In the genomic region with DNA sequence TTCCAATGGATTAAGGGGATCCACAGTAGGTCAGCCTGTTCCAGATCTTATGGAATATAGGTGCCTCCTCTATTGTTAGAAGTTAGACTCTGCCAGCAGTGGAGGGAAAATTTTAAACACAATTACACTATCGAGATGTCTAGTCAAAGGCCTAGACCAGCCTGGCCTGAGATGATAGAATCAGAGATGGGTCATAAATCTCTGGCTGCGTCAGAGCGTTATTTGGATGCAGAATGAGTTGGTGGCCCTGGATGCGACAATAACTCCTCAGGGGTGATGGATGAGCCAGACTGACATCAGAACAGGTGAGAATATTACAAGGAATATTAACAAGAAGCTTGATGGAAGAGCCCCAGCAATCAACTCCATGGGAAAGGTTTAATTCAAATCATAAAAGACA, we compare ENCODE assay signal across 24 cellular contexts.
"Had no signal": no experiment of that assay in that cellular context is flagged by ENCODE, and none has a peak within 500 bp of the region (broad histone marks: within the 10 kb centered on the region; RNA-seq: fewer than 3 reads in every experiment).

No MANE protein-coding gene starts in this region.

- H3K27ac ChIP-seq: colonic mucosa, epithelial cell of prostate, esophagus squamous epithelium, gastrocnemius medialis, heart right ventricle, left lung, lower lobe of right lung had no signal

- H3K4me3 ChIP-seq: colonic mucosa, esophagus squamous epithelium, gastrocnemius medialis, heart right ventricle, left lung, lower lobe of right lung, mucosa of descending colon had no signal

- H3K9me3 ChIP-seq: colonic mucosa, esophagus squamous epithelium, gastrocnemius medialis, heart right ventricle, left lung, lower lobe of right lung had no signal

- DNase-seq: colonic mucosa; cortex of kidney; effector CD8-positive, alpha-beta T cell; effector memory CD8-positive, alpha-beta T cell; endodermal cell; erythroblast; esophagus squamous epithelium; foreskin fibroblast; foreskin melanocyte; gastrocnemius medialis; glutamatergic neuron; head of caudate nucleus; heart right ventricle; hippocampal formation; left cardiac atrium; left lung; left ventricle myocardium superior; lower lobe of right lung; mesenchymal stem cell; mucosa of descending colon had no signal

- H3K4me1 ChIP-seq: colonic mucosa, esophagus squamous epithelium, left lung, lower lobe of right lung had no signal

- H3K36me3 ChIP-seq: colonic mucosa, esophagus squamous epithelium, gastrocnemius medialis, heart right ventricle, left lung, lower lobe of right lung had no signal

- ATAC-seq: effector memory CD8-positive, alpha-beta T cell; esophagus mucosa; gastrocnemius medialis; heart right ventricle; left cardiac atrium; left lung; left ventricle myocardium superior; lower lobe of right lung; mucosa of descending colon had no signal

- H3K27me3 ChIP-seq: colonic mucosa, esophagus squamous epithelium, gastrocnemius medialis, heart right ventricle, left lung had no signal

- FAIRE-seq: endometrium, islet of Langerhans had no signal
